1 cellular context compared by ENCODE assay signal in the genomic region with DNA sequence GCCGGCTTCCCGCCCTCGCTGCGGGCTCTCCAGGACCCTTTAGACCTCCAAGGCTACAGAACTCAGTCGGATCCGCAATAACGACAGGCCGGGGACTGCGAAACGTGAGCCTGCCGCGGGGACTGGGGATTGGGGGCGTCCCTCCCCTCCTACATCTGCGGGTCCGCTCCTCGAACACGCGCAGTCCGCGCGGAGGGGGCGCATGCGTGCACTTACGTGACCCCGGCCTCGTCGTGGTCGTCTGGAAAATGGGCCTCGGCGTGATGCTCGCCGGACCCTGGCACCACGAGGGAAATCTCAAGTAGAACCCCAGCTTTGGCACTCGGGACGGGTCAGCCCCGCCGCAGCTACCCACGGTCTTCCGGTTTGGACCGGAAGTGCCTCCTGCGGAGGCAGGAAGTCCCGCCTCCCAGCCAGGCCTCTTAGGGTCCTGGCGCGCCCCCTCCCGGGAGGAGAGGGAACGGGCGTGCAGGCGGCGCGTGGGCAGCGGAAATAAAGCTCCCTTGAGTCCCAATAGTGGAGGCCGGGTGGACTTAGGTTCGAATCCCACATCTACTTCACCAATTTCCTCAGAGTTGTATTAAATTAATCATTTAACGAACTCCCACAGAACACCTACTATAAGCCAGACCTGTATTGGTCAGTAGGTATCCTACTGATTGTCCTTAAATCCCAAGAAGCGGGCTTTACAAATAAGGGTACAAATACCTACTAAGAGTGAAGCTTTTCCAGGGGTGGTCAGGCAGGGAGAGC.
TF ChIP-seq lines count a peak whose summit lies in the region.

A gene with protein sequence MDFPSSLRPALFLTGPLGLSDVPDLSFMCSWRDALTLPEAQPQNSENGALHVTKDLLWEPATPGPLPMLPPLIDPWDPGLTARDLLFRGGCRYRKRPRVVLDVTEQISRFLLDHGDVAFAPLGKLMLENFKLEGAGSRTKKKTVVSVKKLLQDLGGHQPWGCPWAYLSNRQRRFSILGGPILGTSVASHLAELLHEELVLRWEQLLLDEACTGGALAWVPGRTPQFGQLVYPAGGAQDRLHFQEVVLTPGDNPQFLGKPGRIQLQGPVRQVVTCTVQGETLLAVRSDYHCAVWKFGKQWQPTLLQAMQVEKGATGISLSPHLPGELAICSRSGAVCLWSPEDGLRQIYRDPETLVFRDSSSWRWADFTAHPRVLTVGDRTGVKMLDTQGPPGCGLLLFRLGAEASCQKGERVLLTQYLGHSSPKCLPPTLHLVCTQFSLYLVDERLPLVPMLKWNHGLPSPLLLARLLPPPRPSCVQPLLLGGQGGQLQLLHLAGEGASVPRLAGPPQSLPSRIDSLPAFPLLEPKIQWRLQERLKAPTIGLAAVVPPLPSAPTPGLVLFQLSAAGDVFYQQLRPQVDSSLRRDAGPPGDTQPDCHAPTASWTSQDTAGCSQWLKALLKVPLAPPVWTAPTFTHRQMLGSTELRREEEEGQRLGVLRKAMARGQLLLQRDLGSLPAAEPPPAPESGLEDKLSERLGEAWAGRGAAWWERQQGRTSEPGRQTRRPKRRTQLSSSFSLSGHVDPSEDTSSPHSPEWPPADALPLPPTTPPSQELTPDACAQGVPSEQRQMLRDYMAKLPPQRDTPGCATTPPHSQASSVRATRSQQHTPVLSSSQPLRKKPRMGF (minus strand): TSS at position 373 of the 753 bp plus-strand sequence. CDS start 2,069 bp downstream, outside the sequence.

TF ChIP-seq in GM12878, 131 proteins besides CTCF, POLR2A, EP300 and RAD21 (continued from another document and continues in another):
- TF ChIP-seq, protein P1, sequence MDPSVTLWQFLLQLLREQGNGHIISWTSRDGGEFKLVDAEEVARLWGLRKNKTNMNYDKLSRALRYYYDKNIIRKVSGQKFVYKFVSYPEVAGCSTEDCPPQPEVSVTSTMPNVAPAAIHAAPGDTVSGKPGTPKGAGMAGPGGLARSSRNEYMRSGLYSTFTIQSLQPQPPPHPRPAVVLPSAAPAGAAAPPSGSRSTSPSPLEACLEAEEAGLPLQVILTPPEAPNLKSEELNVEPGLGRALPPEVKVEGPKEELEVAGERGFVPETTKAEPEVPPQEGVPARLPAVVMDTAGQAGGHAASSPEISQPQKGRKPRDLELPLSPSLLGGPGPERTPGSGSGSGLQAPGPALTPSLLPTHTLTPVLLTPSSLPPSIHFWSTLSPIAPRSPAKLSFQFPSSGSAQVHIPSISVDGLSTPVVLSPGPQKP (IDR thresholded peaks at IDR 0.05; ENCODE audit: low read depth, low read length), result peak; percentile 90
- TF ChIP-seq EGR1 (IDR thresholded peaks at IDR 0.05; ENCODE audit: borderline replicate concordance in 1 of 2, low read depth in 2 of 2, low read length in 2 of 2) (peak in 1 of 2 experiments; percentile 94; a peak in 2 of 3 replicates), SREBF2 (IDR thresholded peaks at IDR 0.05; ENCODE audit: low read length) (peak; percentile 73), BMI1 (IDR thresholded peaks at IDR 0.05; ENCODE audit: borderline replicate concordance) (no peak), KLF5 (IDR thresholded peaks at IDR 0.05; ENCODE audit: partially characterized antibody) (peak; percentile 80), LARP7 (IDR thresholded peaks at IDR 0.05) (peak; percentile 66; the same call in 1 of the 2 replicates), ZNF207 (IDR thresholded peaks at IDR 0.05; ENCODE audit: borderline replicate concordance) (peak; percentile 94), IKZF2 (IDR thresholded peaks at IDR 0.05) (peak in 1 of 2 experiments; percentile 37; a peak in 2 of 4 replicates), NR2F1 (conservative IDR thresholded peaks at IDR 0.05) (peak; percentile 69), GABPA (IDR thresholded peaks at IDR 0.05; ENCODE audit: low read depth) (peak; percentile 99), SMARCA5 (IDR thresholded peaks at IDR 0.05) (peak; percentile 76; the same call in 1 of the 2 replicates), IKZF1 (conservative IDR thresholded peaks at IDR 0.05) (peak; percentile 68), SMC3 (IDR thresholded peaks at IDR 0.05; ENCODE audit: borderline replicate concordance, low read length) (peak; percentile 88), SPI1 (IDR thresholded peaks at IDR 0.05; ENCODE audit: borderline replicate concordance, insufficient read depth, low read depth, low read length) (peak; percentile 48; the same call in 1 of the 2 replicates), POLR2AphosphoS5 (IDR thresholded peaks at IDR 0.05; ENCODE audit: low read length) (peak; percentile 84), TAF1 (IDR thresholded peaks at IDR 0.05; ENCODE audit: borderline replicate concordance, low read depth, low read length) (peak; percentile 39; the same call in 1 of the 2 replicates), ZNF217 (IDR thresholded peaks at IDR 0.05) (peak; percentile 96), HCFC1 (IDR thresholded peaks at IDR 0.05; ENCODE audit: low read length) (peak; percentile 64), GATAD2B (conservative IDR thresholded peaks at IDR 0.05; ENCODE audit: low read depth) (peak; percentile 82), TCF7 (IDR thresholded peaks at IDR 0.05; ENCODE audit: borderline replicate concordance) (no peak), KDM1A (IDR thresholded peaks at IDR 0.05; ENCODE audit: borderline replicate concordance) (no peak), RCOR1 (conservative IDR thresholded peaks at IDR 0.05; ENCODE audit: low read depth, low read length) (no peak), BACH1 (IDR thresholded peaks at IDR 0.05; ENCODE audit: borderline replicate concordance) (peak; percentile 69; the same call in 1 of the 2 replicates), TBL1XR1 (IDR thresholded peaks at IDR 0.05; ENCODE audit: low read depth, low read length) (0 out of 2 replicates have a peak, but pooled peaks have one; percentile 45), ASH2L (IDR thresholded peaks at IDR 0.05; ENCODE audit: borderline replicate concordance, low read depth) (peak; percentile 84; the same call in 1 of the 2 replicates), RFX5 (IDR thresholded peaks at IDR 0.05; ENCODE audit: low read depth, low read length) (peak; percentile 19; the same call in 1 of the 2 replicates), MEF2B (IDR thresholded peaks at IDR 0.05; ENCODE audit: partially characterized antibody, poor library complexity, severe bottlenecking) (peak; percentile 75), FOXK2 (IDR thresholded peaks at IDR 0.05) (0 out of 2 replicates have a peak, but pooled peaks have one; percentile 8), BRCA1 (IDR thresholded peaks at IDR 0.05; ENCODE audit: low read depth, low read length) (0 out of 2 replicates have a peak, but pooled peaks have one; percentile 24), POLR2AphosphoS2 (IDR thresholded peaks at IDR 0.05; ENCODE audit: low read depth, low read length) (0 out of 2 replicates have a peak, but pooled peaks have one; percentile 70), CHD1 (IDR thresholded peaks at IDR 0.05; ENCODE audit: low read depth, low read length) (no peak), POU2F2 (IDR thresholded peaks at IDR 0.05; ENCODE audit: borderline replicate concordance, low read depth, low read length) (peak; percentile 59; the same call in 1 of the 3 replicates), CBFB (IDR thresholded peaks at IDR 0.05; ENCODE audit: low read depth) (peak; percentile 71; the same call in 1 of the 2 replicates), SUPT20H (IDR thresholded peaks at IDR 0.05; ENCODE audit: borderline replicate concordance, control insufficient read depth, low read depth, low read length) (no peak), STAT1 (conservative IDR thresholded peaks at IDR 0.05) (peak; percentile 65; the same call in 1 of the 2 replicates), TCF12 (IDR thresholded peaks at IDR 0.05; ENCODE audit: low read depth, low read length) (peak; percentile 54)
- TF ChIP-seq, protein P2, sequence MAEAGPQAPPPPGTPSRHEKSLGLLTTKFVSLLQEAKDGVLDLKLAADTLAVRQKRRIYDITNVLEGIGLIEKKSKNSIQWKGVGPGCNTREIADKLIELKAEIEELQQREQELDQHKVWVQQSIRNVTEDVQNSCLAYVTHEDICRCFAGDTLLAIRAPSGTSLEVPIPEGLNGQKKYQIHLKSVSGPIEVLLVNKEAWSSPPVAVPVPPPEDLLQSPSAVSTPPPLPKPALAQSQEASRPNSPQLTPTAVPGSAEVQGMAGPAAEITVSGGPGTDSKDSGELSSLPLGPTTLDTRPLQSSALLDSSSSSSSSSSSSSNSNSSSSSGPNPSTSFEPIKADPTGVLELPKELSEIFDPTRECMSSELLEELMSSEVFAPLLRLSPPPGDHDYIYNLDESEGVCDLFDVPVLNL (IDR thresholded peaks at IDR 0.05; ENCODE audit: low read depth, low read length), result no peak
- TF ChIP-seq, protein P3, sequence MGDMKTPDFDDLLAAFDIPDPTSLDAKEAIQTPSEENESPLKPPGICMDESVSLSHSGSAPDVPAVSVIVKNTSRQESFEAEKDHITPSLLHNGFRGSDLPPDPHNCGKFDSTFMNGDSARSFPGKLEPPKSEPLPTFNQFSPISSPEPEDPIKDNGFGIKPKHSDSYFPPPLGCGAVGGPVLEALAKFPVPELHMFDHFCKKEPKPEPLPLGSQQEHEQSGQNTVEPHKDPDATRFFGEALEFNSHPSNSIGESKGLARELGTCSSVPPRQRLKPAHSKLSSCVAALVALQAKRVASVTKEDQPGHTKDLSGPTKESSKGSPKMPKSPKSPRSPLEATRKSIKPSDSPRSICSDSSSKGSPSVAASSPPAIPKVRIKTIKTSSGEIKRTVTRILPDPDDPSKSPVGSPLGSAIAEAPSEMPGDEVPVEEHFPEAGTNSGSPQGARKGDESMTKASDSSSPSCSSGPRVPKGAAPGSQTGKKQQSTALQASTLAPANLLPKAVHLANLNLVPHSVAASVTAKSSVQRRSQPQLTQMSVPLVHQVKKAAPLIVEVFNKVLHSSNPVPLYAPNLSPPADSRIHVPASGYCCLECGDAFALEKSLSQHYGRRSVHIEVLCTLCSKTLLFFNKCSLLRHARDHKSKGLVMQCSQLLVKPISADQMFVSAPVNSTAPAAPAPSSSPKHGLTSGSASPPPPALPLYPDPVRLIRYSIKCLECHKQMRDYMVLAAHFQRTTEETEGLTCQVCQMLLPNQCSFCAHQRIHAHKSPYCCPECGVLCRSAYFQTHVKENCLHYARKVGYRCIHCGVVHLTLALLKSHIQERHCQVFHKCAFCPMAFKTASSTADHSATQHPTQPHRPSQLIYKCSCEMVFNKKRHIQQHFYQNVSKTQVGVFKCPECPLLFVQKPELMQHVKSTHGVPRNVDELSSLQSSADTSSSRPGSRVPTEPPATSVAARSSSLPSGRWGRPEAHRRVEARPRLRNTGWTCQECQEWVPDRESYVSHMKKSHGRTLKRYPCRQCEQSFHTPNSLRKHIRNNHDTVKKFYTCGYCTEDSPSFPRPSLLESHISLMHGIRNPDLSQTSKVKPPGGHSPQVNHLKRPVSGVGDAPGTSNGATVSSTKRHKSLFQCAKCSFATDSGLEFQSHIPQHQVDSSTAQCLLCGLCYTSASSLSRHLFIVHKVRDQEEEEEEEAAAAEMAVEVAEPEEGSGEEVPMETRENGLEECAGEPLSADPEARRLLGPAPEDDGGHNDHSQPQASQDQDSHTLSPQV (IDR thresholded peaks at IDR 0.05), result 0 out of 2 replicates have a peak, but pooled peaks have one; percentile 48
- TF ChIP-seq, protein P4, sequence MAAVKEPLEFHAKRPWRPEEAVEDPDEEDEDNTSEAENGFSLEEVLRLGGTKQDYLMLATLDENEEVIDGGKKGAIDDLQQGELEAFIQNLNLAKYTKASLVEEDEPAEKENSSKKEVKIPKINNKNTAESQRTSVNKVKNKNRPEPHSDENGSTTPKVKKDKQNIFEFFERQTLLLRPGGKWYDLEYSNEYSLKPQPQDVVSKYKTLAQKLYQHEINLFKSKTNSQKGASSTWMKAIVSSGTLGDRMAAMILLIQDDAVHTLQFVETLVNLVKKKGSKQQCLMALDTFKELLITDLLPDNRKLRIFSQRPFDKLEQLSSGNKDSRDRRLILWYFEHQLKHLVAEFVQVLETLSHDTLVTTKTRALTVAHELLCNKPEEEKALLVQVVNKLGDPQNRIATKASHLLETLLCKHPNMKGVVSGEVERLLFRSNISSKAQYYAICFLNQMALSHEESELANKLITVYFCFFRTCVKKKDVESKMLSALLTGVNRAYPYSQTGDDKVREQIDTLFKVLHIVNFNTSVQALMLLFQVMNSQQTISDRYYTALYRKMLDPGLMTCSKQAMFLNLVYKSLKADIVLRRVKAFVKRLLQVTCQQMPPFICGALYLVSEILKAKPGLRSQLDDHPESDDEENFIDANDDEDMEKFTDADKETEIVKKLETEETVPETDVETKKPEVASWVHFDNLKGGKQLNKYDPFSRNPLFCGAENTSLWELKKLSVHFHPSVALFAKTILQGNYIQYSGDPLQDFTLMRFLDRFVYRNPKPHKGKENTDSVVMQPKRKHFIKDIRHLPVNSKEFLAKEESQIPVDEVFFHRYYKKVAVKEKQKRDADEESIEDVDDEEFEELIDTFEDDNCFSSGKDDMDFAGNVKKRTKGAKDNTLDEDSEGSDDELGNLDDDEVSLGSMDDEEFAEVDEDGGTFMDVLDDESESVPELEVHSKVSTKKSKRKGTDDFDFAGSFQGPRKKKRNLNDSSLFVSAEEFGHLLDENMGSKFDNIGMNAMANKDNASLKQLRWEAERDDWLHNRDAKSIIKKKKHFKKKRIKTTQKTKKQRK (IDR thresholded peaks at IDR 0.05; ENCODE audit: low read depth, low read length), result 0 out of 2 replicates have a peak, but pooled peaks have one; percentile 39
- TF ChIP-seq, protein P5, sequence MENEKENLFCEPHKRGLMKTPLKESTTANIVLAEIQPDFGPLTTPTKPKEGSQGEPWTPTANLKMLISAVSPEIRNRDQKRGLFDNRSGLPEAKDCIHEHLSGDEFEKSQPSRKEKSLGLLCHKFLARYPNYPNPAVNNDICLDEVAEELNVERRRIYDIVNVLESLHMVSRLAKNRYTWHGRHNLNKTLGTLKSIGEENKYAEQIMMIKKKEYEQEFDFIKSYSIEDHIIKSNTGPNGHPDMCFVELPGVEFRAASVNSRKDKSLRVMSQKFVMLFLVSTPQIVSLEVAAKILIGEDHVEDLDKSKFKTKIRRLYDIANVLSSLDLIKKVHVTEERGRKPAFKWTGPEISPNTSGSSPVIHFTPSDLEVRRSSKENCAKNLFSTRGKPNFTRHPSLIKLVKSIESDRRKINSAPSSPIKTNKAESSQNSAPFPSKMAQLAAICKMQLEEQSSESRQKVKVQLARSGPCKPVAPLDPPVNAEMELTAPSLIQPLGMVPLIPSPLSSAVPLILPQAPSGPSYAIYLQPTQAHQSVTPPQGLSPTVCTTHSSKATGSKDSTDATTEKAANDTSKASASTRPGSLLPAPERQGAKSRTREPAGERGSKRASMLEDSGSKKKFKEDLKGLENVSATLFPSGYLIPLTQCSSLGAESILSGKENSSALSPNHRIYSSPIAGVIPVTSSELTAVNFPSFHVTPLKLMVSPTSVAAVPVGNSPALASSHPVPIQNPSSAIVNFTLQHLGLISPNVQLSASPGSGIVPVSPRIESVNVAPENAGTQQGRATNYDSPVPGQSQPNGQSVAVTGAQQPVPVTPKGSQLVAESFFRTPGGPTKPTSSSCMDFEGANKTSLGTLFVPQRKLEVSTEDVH (IDR thresholded peaks at IDR 0.05; ENCODE audit: low read depth, partially characterized antibody), result peak; percentile 82
- TF ChIP-seq, protein P6, sequence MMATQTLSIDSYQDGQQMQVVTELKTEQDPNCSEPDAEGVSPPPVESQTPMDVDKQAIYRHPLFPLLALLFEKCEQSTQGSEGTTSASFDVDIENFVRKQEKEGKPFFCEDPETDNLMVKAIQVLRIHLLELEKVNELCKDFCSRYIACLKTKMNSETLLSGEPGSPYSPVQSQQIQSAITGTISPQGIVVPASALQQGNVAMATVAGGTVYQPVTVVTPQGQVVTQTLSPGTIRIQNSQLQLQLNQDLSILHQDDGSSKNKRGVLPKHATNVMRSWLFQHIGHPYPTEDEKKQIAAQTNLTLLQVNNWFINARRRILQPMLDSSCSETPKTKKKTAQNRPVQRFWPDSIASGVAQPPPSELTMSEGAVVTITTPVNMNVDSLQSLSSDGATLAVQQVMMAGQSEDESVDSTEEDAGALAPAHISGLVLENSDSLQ (IDR thresholded peaks at IDR 0.05), result peak; percentile 28
